In the genomic region with DNA sequence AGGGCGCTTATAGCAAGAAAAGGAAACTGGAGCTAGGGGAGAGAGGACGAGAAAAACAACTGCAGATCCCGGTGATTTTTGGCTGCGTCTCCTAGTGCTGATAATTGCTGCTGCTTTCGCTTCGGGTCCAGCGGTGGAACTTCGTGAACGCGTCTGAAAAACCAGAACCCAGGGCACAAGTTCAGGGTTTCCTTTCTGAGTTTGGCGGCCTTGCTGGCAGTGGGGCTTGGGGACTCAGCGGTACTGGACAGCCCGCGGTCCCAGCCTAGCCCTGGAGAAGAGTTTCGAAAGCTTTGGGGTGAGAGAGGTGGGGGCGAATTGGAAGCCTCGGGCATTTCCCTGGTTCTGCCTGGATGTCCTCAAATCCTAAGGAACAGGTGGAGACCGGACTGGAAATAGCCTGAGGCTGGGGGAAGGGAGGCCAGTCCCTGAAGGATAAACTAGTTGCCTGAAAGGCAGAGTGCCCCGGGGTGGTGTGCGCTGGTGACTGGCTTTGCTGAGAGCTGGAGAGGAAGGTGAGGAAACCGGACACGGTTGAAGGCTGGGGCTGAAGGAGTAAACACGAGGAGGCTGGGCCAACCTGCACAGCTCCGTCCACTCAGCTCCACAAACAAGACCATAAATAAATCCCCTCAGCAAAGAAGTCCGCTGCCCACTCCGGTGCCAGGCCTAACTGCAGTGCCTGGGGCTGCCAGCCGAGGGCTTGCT, we compare ENCODE assay signal across 8 cellular contexts. TPM values are rescaled to one million over a fixed set of nuclear protein-coding genes. Genes with fewer than 3 reads are reported as not detected.
DNase-seq lines count a peak whose midpoint lies in the region; ATAC-seq and TF ChIP-seq lines count a peak whose summit lies in the region.

No MANE protein-coding gene starts in this region.

- DNase-seq in AG08395 (ENCODE audit: low spot score) (peak; percentile 42), GM19238 (ENCODE audit: insufficient read length, low spot score) (peak; percentile 29), NCI-H748 treated with DMSO at 0.1 percent for 48 hours (lab: John Stamatoyannopoulos, UW) (peak; percentile 56), astrocyte of the spinal cord (ENCODE audit: low read depth, low spot score) (peak; percentile 70), hepatic stellate cell (ENCODE audit: low spot score) (peak; percentile 54), posterior vena cava (ENCODE audit: low spot score) (peak; percentile 92), NCI-H1048 (lab: John Stamatoyannopoulos, UW) (no peak)

- H3K4me3 ChIP-seq in astrocyte of the spinal cord (ENCODE audit: low read depth, low read length) = peak overlapping the region; percentile 68

- intact Hi-C loops in posterior vena cava (cut with DNase I) = no loop called here

- in situ Hi-C loops in astrocyte of the spinal cord (cut with HindIII; ENCODE audit: low sequenced_read_pairs) = no loop called here

- peak; percentile 59 for TF ChIP-seq CTCF in astrocyte of the spinal cord (IDR thresholded peaks at IDR 0.05; ENCODE audit: low read depth, low read length)

- no peak for ATAC-seq in HG03196 (IDR thresholded peaks at IDR 0.05; ENCODE audit: unreplicated experiment)

RNA-seq across cellular contexts. Expression of a gene that starts 0.9 kb away (rescaled TPM):
- 10 to 100 TPM; 14.0 to 14.7 TPM for total RNA-seq in posterior vena cava
